8 cellular contexts compared by ENCODE assay signal in the genomic region with DNA sequence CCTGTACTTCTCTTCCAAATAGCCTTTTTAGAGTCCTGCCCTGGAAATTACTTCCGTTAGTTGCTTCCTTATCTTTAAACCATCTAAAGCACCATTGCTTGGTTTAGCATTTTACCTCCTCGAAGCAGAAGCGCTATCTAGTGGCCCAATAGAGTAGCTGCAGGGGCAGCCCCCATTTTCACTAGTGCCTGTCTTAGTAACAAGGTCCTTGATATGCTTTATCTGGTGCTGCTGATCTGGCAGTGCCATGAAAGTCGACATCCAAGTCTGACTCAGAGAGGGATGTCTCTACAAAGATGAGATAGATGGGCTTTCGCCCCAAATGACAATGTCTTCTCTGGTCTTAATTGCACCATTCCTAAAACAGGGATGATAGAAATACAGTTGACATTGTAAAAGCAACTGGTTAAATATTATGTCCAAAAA. TPM values are rescaled to one million over a fixed set of nuclear protein-coding genes. Genes with fewer than 3 reads are reported as not detected.
DNase-seq lines count a peak whose midpoint lies in the region; ATAC-seq and TF ChIP-seq lines count a peak whose summit lies in the region.

No MANE protein-coding gene starts in this region.

- H3K9me3 ChIP-seq in H9 (ENCODE audit: control insufficient read depth, low read depth, low read length) (no peaks in the 10 kb centered on the region), left ventricle myocardium inferior (replicated peaks) (no peaks in the 10 kb centered on the region)

- intact Hi-C loops in left ventricle myocardium inferior (cut with micrococcal nuclease) = no loop called here
- intact Hi-C loops in sciatic nerve (cut with DNase I) = loop anchor here (5.0 kb wide), 1 partner anchor 100 kb away; no protein-coding TSS in a partner anchor

- H3K56ac ChIP-seq in H9 (ENCODE audit: insufficient read length, low read depth, low read length) = no peak overlapping the region

- H3K27ac ChIP-seq in H9 (ENCODE audit: insufficient read length, low read depth, low read length) (no peak overlapping the region), left ventricle myocardium inferior (replicated peaks) (no peak overlapping the region)

- H2BK20ac ChIP-seq in H9 (ENCODE audit: low read depth, low read length, poor library complexity, severe bottlenecking) = no peak overlapping the region

- no peak overlapping the region for H2BK15ac ChIP-seq in H9 (ENCODE audit: low read depth, low read length)

- H4K91ac ChIP-seq in H9 (ENCODE audit: insufficient read length, low read depth, low read length) = no peak overlapping the region

- TF ChIP-seq CTCF in H9 (conservative IDR thresholded peaks at IDR 0.05) (peak; percentile 89), left ventricle myocardium inferior (IDR thresholded peaks at IDR 0.05; ENCODE audit: borderline replicate concordance) (peak; percentile 79)

- no peaks in the 10 kb centered on the region for H3K4me1 ChIP-seq in H9 (ENCODE audit: insufficient read depth, low read length)
- H3K4me1 ChIP-seq in left ventricle myocardium inferior = peaks cover 5% of the 10 kb centered on the region

- H3K27me3 ChIP-seq in H9 (ENCODE audit: insufficient read depth, low read length) (no peaks in the 10 kb centered on the region), left ventricle myocardium inferior (ENCODE audit: low read depth) (peaks cover 34% of the 10 kb centered on the region)

- H3K36me3 ChIP-seq in left ventricle myocardium inferior = no peaks in the 10 kb centered on the region

- H3K4me3 Mint-ChIP-seq in H9 = no peak overlapping the region
- H3K4me3 Mint-ChIP-seq in activated naive CD8-positive, alpha-beta T cell treated with anti-CD3 and anti-CD28 coated beads, Interleukin-2, amount 10 ng/mL, durations not matched to agents 7 days and 5 days = no peak overlapping the region

- H3K36me3 Mint-ChIP-seq in H9 (ENCODE audit: insufficient read depth in 1 of 3, low read depth in 3 of 3) = no peaks in the 10 kb centered on the region
- no peaks in the 10 kb centered on the region for H3K36me3 Mint-ChIP-seq in activated naive CD8-positive, alpha-beta T cell treated with anti-CD3 and anti-CD28 coated beads, Interleukin-2, amount 10 ng/mL, durations not matched to agents 7 days and 5 days

- no peak overlapping the region for H2AFZ ChIP-seq in H9 (ENCODE audit: low read length)

- POLR2A ChIA-PET in activated naive CD8-positive, alpha-beta T cell treated with anti-CD3 and anti-CD28 coated beads, Interleukin-2, amount 10 ng/mL, durations not matched to agents 7 days and 5 days (lab: Charles Lee) = no interaction called here

- H3K4me3 ChIP-seq in left ventricle myocardium inferior = no peak overlapping the region

- H3T11ph ChIP-seq in H9 (ENCODE audit: low read length) = no peak overlapping the region

- no peak overlapping the region for H3K4ac ChIP-seq in H9 (ENCODE audit: low read depth, low read length)

- no peak overlapping the region for H4K5ac ChIP-seq in H9 (ENCODE audit: insufficient read length, low read depth, low read length)

- H2BK5ac ChIP-seq in H9 (ENCODE audit: insufficient read length, low read length) = no peak overlapping the region

- H3K9ac ChIP-seq in H9 (ENCODE audit: extremely low read depth, insufficient read length, low read length) = no peak overlapping the region

- no peaks in the 10 kb centered on the region; a peak in 1 of 4 replicates for H3K4me1 Mint-ChIP-seq in H9
- H3K4me1 Mint-ChIP-seq in activated naive CD8-positive, alpha-beta T cell treated with anti-CD3 and anti-CD28 coated beads, Interleukin-2, amount 10 ng/mL, durations not matched to agents 7 days and 5 days = peaks cover 6% of the 10 kb centered on the region

- H3K27ac Mint-ChIP-seq in H9 = no peak overlapping the region
- H3K27ac Mint-ChIP-seq in activated naive CD8-positive, alpha-beta T cell treated with anti-CD3 and anti-CD28 coated beads, Interleukin-2, amount 10 ng/mL, durations not matched to agents 7 days and 5 days = no peak overlapping the region

- no peak overlapping the region for H3K14ac ChIP-seq in H9 (ENCODE audit: insufficient read depth, low read length)

- no peaks in the 10 kb centered on the region for H3K9me3 Mint-ChIP-seq in H9
- H3K9me3 Mint-ChIP-seq in activated naive CD8-positive, alpha-beta T cell treated with anti-CD3 and anti-CD28 coated beads, Interleukin-2, amount 10 ng/mL, durations not matched to agents 7 days and 5 days = no peaks in the 10 kb centered on the region

- H4K20me1 ChIP-seq in H9 (ENCODE audit: control insufficient read depth, insufficient read depth, insufficient read length) = no peaks in the 10 kb centered on the region

- H2AK5ac ChIP-seq in H9 (ENCODE audit: insufficient read length, low read length) = no peak overlapping the region

- H3K18ac ChIP-seq in H9 (ENCODE audit: insufficient read length, low read depth, low read length) = no peak overlapping the region

- H3K4me2 ChIP-seq in H9 (ENCODE audit: insufficient read depth, insufficient read length, low read length) = no peak overlapping the region

- ATAC-seq in activated naive CD8-positive, alpha-beta T cell treated with anti-CD3 and anti-CD28 coated beads, Interleukin-2, amount 10 ng/mL, durations not matched to agents 7 days and 5 days (ENCODE audit: low read depth) = peak; percentile 96
- ATAC-seq in sciatic nerve (no peak), HG03460 (IDR thresholded peaks at IDR 0.05; ENCODE audit: unreplicated experiment) (no peak)

- no peaks in the 10 kb centered on the region for H3K23me2 ChIP-seq in H9 (ENCODE audit: insufficient read length, low read depth, low read length, poor library complexity, severe bottlenecking)

- DNase-seq in DMS 273 treated with DMSO at 0.1 percent for 48 hours (lab: John Stamatoyannopoulos, UW) (peak; percentile 43), H9 (peak; percentile 88), NCI-H1436 treated with DMSO at 0.1 percent for 48 hours (lab: John Stamatoyannopoulos, UW) (peak; percentile 57), SW 1271 (lab: John Stamatoyannopoulos, UW) (peak; percentile 23 to 88), left ventricle myocardium inferior (peak; percentile 15), sciatic nerve (ENCODE audit: low spot score) (peak; percentile 69)
- peak; percentile 64 for DNase-seq in activated naive CD8-positive, alpha-beta T cell treated with anti-CD3 and anti-CD28 coated beads, Interleukin-2, amount 10 ng/mL, durations not matched to agents 7 days and 5 days

- H2BK120ac ChIP-seq in H9 (ENCODE audit: low read depth, low read length, poor library complexity, severe bottlenecking) = no peak overlapping the region

- no peaks in the 10 kb centered on the region for H3K27me3 Mint-ChIP-seq in H9 (ENCODE audit: low read depth)
- H3K27me3 Mint-ChIP-seq in activated naive CD8-positive, alpha-beta T cell treated with anti-CD3 and anti-CD28 coated beads, Interleukin-2, amount 10 ng/mL, durations not matched to agents 7 days and 5 days = peaks cover 9% of the 10 kb centered on the region

- no peak overlapping the region for H4K8ac ChIP-seq in H9 (replicated peaks; ENCODE audit: insufficient read length, low read depth, low read length)

- H2BK12ac ChIP-seq in H9 (ENCODE audit: insufficient read length, low read depth, low read length) = no peak overlapping the region

- H3K23ac ChIP-seq in H9 (ENCODE audit: insufficient read length, low read depth, low read length) = no peak overlapping the region

- no CpG with 5 or more reads among the region's 5 CpGs for WGBS in H9 (ENCODE audit: extremely low coverage, insufficient read length, low lambda C conversion rate)

- H3K79me1 ChIP-seq in H9 (ENCODE audit: insufficient read depth, low read depth, low read length, poor library complexity, severe bottlenecking) = no peaks in the 10 kb centered on the region

- H3K79me2 ChIP-seq in H9 (ENCODE audit: insufficient read depth, low read length) = no peaks in the 10 kb centered on the region

RNA-seq across cellular contexts. Expression of gene CIT, which starts 25.0 kb away (rescaled TPM):
- 55.3 and 57.3 TPM in 2 replicates for total RNA-seq in H9 (2021)
- 10 to 100 TPM; 87.0 to 97.8 TPM for total RNA-seq in activated naive CD8-positive, alpha-beta T cell treated with anti-CD3 and anti-CD28 coated beads, Interleukin-2, amount 10 ng/mL, durations not matched to agents 7 days and 5 days
- 0.96 TPM for total RNA-seq in left ventricle myocardium inferior
- 42.7 TPM for total RNA-seq in sciatic nerve

Comparison
In these comparisons a context has a peak if more than half of its experiments do, and no peak if none do; other contexts are left out.
1. DNase-seq: peak in every context shown above with its lines; median percentile 88 in H9; 69 in sciatic nerve; 64 in activated naive CD8-positive, alpha-beta T cell treated with anti-CD3 and anti-CD28 coated beads, Interleukin-2, amount 10 ng/mL, durations not matched to agents 7 days and 5 days; 57 in NCI-H1436 treated with DMSO at 0.1 percent for 48 hours; 56 in SW 1271; 43 in DMS 273 treated with DMSO at 0.1 percent for 48 hours; 15 in left ventricle myocardium inferior.
2. RNA of gene CIT, which starts 25.0 kb away (total RNA-seq): 87.0 to 97.8 TPM in activated naive CD8-positive, alpha-beta T cell treated with anti-CD3 and anti-CD28 coated beads, Interleukin-2, amount 10 ng/mL, durations not matched to agents 7 days and 5 days, 55.3 to 57.3 TPM in H9 and 42.7 TPM in sciatic nerve (single experiment); 0.96 TPM in left ventricle myocardium inferior (single experiment); every median in the first group is over 10 times any median in the second.